Comparison of ENCODE assay signal across 26 cellular contexts in genomic region chr17:27538156-27538955, GRCh38.
A peak's percentile ranks its signal among the peaks of the same experiment; 100 is the strongest.
DNase-seq lines count a peak whose midpoint lies in the region; FAIRE-seq and TF ChIP-seq lines count a peak whose summit lies in the region.
"Had no signal": no experiment of that assay in that cellular context is flagged by ENCODE, and none has a peak within 500 bp of the region (broad histone marks: within the 10 kb centered on the region; RNA-seq: fewer than 3 reads in every experiment).

No MANE protein-coding gene starts in this region.

- 62 to 73% methylated on average over 10 to 11 of the region's 11 CpGs for WGBS in tibial nerve, 2 donors
- 89 to 96% (median 95%) methylated on average over 9 to 11 of the region's 11 CpGs for WGBS in stomach, 5 donors

- H3K27me3 ChIP-seq in tibial nerve (no peaks in the 10 kb centered on the region), stomach (no peaks in the 10 kb centered on the region)
- H3K27me3 ChIP-seq: neural progenitor cell, upper lobe of left lung had no signal

- DNase-seq in HTR-8/SVneo (ENCODE audit: insufficient read length, low spot score) (no peak), midbrain (lab: John Stamatoyannopoulos, UW) (peak; percentile 57), tibial nerve (ENCODE audit: low spot score in 2 of 2) (no peak), cardiac septum (ENCODE audit: low spot score) (no peak), stomach (no peak), NCI-H1105 (lab: John Stamatoyannopoulos, UW) (no peak)
- DNase-seq: activated CD4-positive, alpha-beta T cell treated with anti-CD3 and anti-CD28 coated beads, Interleukin-2, amount 10 ng/mL, durations not matched to agents 7 days and 5 days; activated naive CD8-positive, alpha-beta T cell treated with anti-CD3 and anti-CD28 coated beads for 36 hours; CD4-positive, CD25-positive, alpha-beta regulatory T cell; cortex of kidney; HCEC 1CT; left ventricle myocardium superior; mucosa of descending colon; NCI-H187; NCI-H526 treated with DMSO at 0.1 percent for 48 hours; psoas muscle; RPMI8226; stimulated activated CD4-positive, alpha-beta T cell treated with anti-CD3 and anti-CD28 coated beads, Interleukin-2, amount 100 ng/mL, for 24 hours; stimulated activated naive CD4-positive, alpha-beta T cell; T-helper 2 cell; upper lobe of left lung had no signal

- TF ChIP-seq CTCF in tibial nerve (IDR thresholded peaks at IDR 0.05) (no peak), stomach (IDR thresholded peaks at IDR 0.05) (no peak)

- FAIRE-seq in HTR-8/SVneo (lab: Jason Lieb, UNC) = peak; percentile 26
- FAIRE-seq: endometrium had no signal

- no peak overlapping the region for H3K4me3 ChIP-seq in tibial nerve
- H3K4me3 ChIP-seq in stomach = no peak overlapping the region
- H3K4me3 ChIP-seq: mucosa of descending colon, neural progenitor cell, psoas muscle, SK-N-MC, skin epidermis, upper lobe of left lung had no signal

- H3K36me3 ChIP-seq in tibial nerve (no peaks in the 10 kb centered on the region), stomach (no peaks in the 10 kb centered on the region)
- H3K36me3 ChIP-seq: neural progenitor cell, upper lobe of left lung had no signal

- peak overlapping the region; percentile 13 for H3K27ac ChIP-seq in cingulate gyrus (ENCODE audit: low read depth, low read length)
- H3K27ac ChIP-seq in tibial nerve = peak overlapping the region in 3 of 4 donors; percentile 48 to 86 (median 57)
- H3K27ac ChIP-seq in stomach = peak overlapping the region in 1 of 5 donors; percentile 87
- H3K27ac ChIP-seq: neural progenitor cell, psoas muscle, SK-N-MC had no signal

- H3K4me1 ChIP-seq in tibial nerve = peaks cover 0 to 77% (median 63%) of the 10 kb centered on the region in 4 donors
- H3K4me1 ChIP-seq in stomach = peaks cover 21 to 75% (median 54%) of the 10 kb centered on the region in 4 donors

- intact Hi-C loops in cardiac septum (cut with DNase I) = loop anchor here (5.0 kb wide), 1 partner anchor 41 kb away; no protein-coding TSS in a partner anchor
- intact Hi-C loops in stomach (cut with DNase I; ENCODE audit: low total_unique reads) = no loop called here

- TF ChIP-seq POLR2A in tibial nerve (IDR thresholded peaks at IDR 0.05) (no peak), stomach (IDR thresholded peaks at IDR 0.05) (no peak)

- H3K9me3 ChIP-seq in tibial nerve = no peaks in the 10 kb centered on the region
- no peaks in the 10 kb centered on the region for H3K9me3 ChIP-seq in stomach
- H3K9me3 ChIP-seq: mucosa of descending colon, psoas muscle, upper lobe of left lung had no signal

- TF ChIP-seq EP300 in tibial nerve (IDR thresholded peaks at IDR 0.05) = peak in 1 of 2 donors; percentile 39
- no peak for TF ChIP-seq EP300 in stomach (IDR thresholded peaks at IDR 0.05)
